In the genomic region with DNA sequence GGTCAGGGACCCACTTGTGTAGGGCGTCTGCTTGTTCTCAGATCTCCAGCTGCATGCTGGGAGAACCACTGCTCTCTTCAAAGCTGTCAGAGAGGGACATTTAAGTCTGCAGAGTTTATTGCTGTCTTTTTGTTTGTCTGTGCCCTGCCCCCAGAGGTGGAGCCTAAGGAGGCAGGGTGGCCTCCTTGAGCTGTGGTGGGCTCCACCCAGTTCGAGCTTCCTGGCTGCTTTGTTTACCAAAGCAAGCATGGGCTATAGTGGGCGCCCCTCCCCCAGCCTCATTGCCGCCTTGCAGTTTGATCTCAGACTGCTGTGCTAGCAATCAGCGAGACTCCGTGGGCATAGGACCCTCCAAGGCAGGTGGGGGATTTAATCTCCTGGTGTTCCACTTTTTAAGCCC, we compare ENCODE assay signal across 7 cellular contexts.
DNase-seq lines count a peak whose midpoint lies in the region; TF ChIP-seq lines count a peak whose summit lies in the region.
"Not testable (repeated sequence)": the region's sequence is repeated elsewhere in the genome, so short reads cannot be mapped to it uniquely, and the experiment has no call there.

No MANE protein-coding gene starts in this region.

- H3K4me3 ChIP-seq in HUES6 (ENCODE audit: low read depth, low read length), result peak overlapping the region; percentile 40; the same call in 1 of the 2 replicates
- not testable (repeated sequence) for H3K4me3 ChIP-seq in endodermal cell (ENCODE audit: low read length)

- 57 to 63% methylated on average over 1 to 5 of the region's 6 CpGs for WGBS in endodermal cell (ENCODE audit: insufficient coverage in 1 of 2, insufficient read length in 1 of 2), 2 experiments

- H3K36me3 ChIP-seq in ES-I3 (ENCODE audit: insufficient read depth, low read length); HUES6 (ENCODE audit: control insufficient read depth, insufficient read depth, low read length); endodermal cell (ENCODE audit: control insufficient read depth, insufficient read depth, low read length): not testable (repeated sequence)

- H3K27ac Mint-ChIP-seq in endodermal cell; neural crest cell (ENCODE audit: unreplicated experiment): not testable (repeated sequence)

- not testable (repeated sequence) for H3K27me3 Mint-ChIP-seq in endodermal cell (ENCODE audit: insufficient read depth); neural crest cell (ENCODE audit: low read depth)

- not testable (repeated sequence) for H3K9me3 ChIP-seq in ES-I3 (ENCODE audit: control insufficient read depth, insufficient read depth, low read length); endodermal cell (ENCODE audit: control insufficient read depth, low read length)
- H3K9me3 ChIP-seq in HUES6 (ENCODE audit: control insufficient read depth, insufficient read depth, low read depth, low read length), result peaks cover 18% of the 10 kb centered on the region

- TF ChIP-seq CTCF in endodermal cell (conservative IDR thresholded peaks at IDR 0.05); neural crest cell (conservative IDR thresholded peaks at IDR 0.05): not testable (repeated sequence)

- not testable (repeated sequence) for H3K4me3 Mint-ChIP-seq in endodermal cell
- peak overlapping the region; percentile 44 for H3K4me3 Mint-ChIP-seq in neural crest cell

- not testable (repeated sequence) for H3K36me3 Mint-ChIP-seq in endodermal cell (ENCODE audit: low read depth); neural crest cell (ENCODE audit: low read depth)

- not testable (repeated sequence) for H3K27me3 ChIP-seq in HUES6 (ENCODE audit: control insufficient read depth, insufficient read depth, low read length); endodermal cell (ENCODE audit: control insufficient read depth, insufficient read depth, low read length, poor library complexity, severe bottlenecking)

- H3K9me3 Mint-ChIP-seq in endodermal cell, result peaks cover 76% of the 10 kb centered on the region
- not testable (repeated sequence) for H3K9me3 Mint-ChIP-seq in neural crest cell

- H3K27ac ChIP-seq in HUES6 (ENCODE audit: low read depth, low read length); endodermal cell (ENCODE audit: low read depth, low read length): not testable (repeated sequence)

- peak overlapping the region; percentile 44; the same call in 1 of the 2 replicates for H3K9ac ChIP-seq in ES-I3 (ENCODE audit: low read depth, low read length)
- H3K9ac ChIP-seq in HUES6 (ENCODE audit: low read length); endodermal cell (ENCODE audit: extremely low read depth, low read length, poor library complexity, severe bottlenecking): not testable (repeated sequence)

- not testable (repeated sequence) for H3K4me1 Mint-ChIP-seq in endodermal cell, neural crest cell

- peak; percentile 7 for DNase-seq in NCI-H82 (lab: John Stamatoyannopoulos, UW)
- DNase-seq in OCI-M1 (lab: John Stamatoyannopoulos, UW), result peak; percentile 0
- DNase-seq in endodermal cell, result peak; percentile 58
- peak; percentile 53 for DNase-seq in islet precursor cell
- DNase-seq in neural crest cell (ENCODE audit: low read depth, low spot score), result peak; percentile 7

- H3K4me1 ChIP-seq in ES-I3 (ENCODE audit: insufficient read depth, low read length); HUES6 (ENCODE audit: control insufficient read depth, insufficient read depth, low read length); endodermal cell (ENCODE audit: control insufficient read depth, insufficient read depth, low read length): not testable (repeated sequence)

Comparison
In these comparisons a context has a peak if more than half of its experiments do, and no peak if none do; other contexts are left out.
1. DNase-seq: peak in every context shown above with its lines; median percentile 58 in endodermal cell; 53 in islet precursor cell; 7 in NCI-H82; 7 in neural crest cell; 0 in OCI-M1.